In genomic region chr15:67146214-67146613, GRCh38 we compare ENCODE assay signal across 8 cellular contexts.
DNase-seq lines count a peak whose midpoint lies in the region; ATAC-seq and TF ChIP-seq lines count a peak whose summit lies in the region.

No MANE protein-coding gene starts in this region.

- H3K4me3 ChIP-seq in SJCRH30 (no peak overlapping the region), fibroblast of lung (replicated peaks in 1 of 4; ENCODE audit: control extremely low read depth in 1 of 4, insufficient read depth in 1 of 4, low read depth in 3 of 4, low read length in 4 of 4) (no peak overlapping the region)

- peak overlapping the region; percentile 48 for H3K9ac ChIP-seq in fibroblast of lung (ENCODE audit: insufficient read depth, low read length)

- H3K36me3 ChIP-seq in SJCRH30 = no peaks in the 10 kb centered on the region
- peaks cover 4% of the 10 kb centered on the region for H3K36me3 ChIP-seq in fibroblast of lung (ENCODE audit: control insufficient read depth, insufficient read depth, low read length)

- H3K9me3 ChIP-seq in SJCRH30 (replicated peaks) = no peaks in the 10 kb centered on the region
- no peaks in the 10 kb centered on the region for H3K9me3 ChIP-seq in fibroblast of lung (ENCODE audit: control insufficient read depth, insufficient read depth, low read depth, low read length)

- peak overlapping the region; percentile 82 for H3K27ac ChIP-seq in SJCRH30
- peak overlapping the region; percentile 96 for H3K27ac ChIP-seq in fibroblast of lung (ENCODE audit: insufficient read depth, low read length)

- no peak for ATAC-seq in GM21723 (IDR thresholded peaks at IDR 0.05; ENCODE audit: unreplicated experiment)
- ATAC-seq in GM21515 (IDR thresholded peaks at IDR 0.05; ENCODE audit: unreplicated experiment) = no peak

- no peaks in the 10 kb centered on the region for H4K20me1 ChIP-seq in fibroblast of lung (ENCODE audit: control insufficient read depth, extremely low read depth, insufficient read depth, low read length)

- H3K79me2 ChIP-seq in fibroblast of lung (ENCODE audit: control insufficient read depth, insufficient read depth, low read length) = peaks cover 86% of the 10 kb centered on the region

- H3K27me3 ChIP-seq in SJCRH30 (no peaks in the 10 kb centered on the region), fibroblast of lung (ENCODE audit: control insufficient read depth, insufficient read depth, low read length) (no peaks in the 10 kb centered on the region)

- DNase-seq in ELF-1 (ENCODE audit: low read depth, low spot score) (peak; percentile 44), SJCRH30 (peak; percentile 89), fibroblast of lung (ENCODE audit: low read depth in 2 of 2) (peak; percentile 82 to 92), posterior vena cava (ENCODE audit: low spot score) (peak; percentile 83), DMS79 (lab: John Stamatoyannopoulos, UW) (no peak), cerebellar nuclear complex (lab: John Stamatoyannopoulos, UW) (no peak)

- peak overlapping the region; percentile 8 for H3K4me2 ChIP-seq in fibroblast of lung (ENCODE audit: extremely low read depth, insufficient read depth, low read length)

- peaks cover 60% of the 10 kb centered on the region for H3K4me1 ChIP-seq in SJCRH30
- H3K4me1 ChIP-seq in fibroblast of lung (ENCODE audit: control insufficient read depth, extremely low read depth, insufficient read depth, low read length) = peaks cover 83% of the 10 kb centered on the region

- intact Hi-C loops in posterior vena cava (cut with DNase I) = no loop called here

- H2AFZ ChIP-seq in fibroblast of lung (ENCODE audit: low read length) = no peak overlapping the region

- no peak for TF ChIP-seq CTCF in fibroblast of lung (conservative IDR thresholded peaks at IDR 0.05 in 1 of 2, IDR thresholded peaks at IDR 0.05 in 1 of 2; ENCODE audit: low read depth in 1 of 2, low read length in 2 of 2)

Comparison
In these comparisons a context has a peak if more than half of its experiments do, and no peak if none do; other contexts are left out.
1. DNase-seq: peak in ELF-1 (single experiment), SJCRH30 (2 of 2), fibroblast of lung (2 of 2) and posterior vena cava (single experiment); none in DMS79 (single experiment) and cerebellar nuclear complex (0 of 2).